In the genomic region with DNA sequence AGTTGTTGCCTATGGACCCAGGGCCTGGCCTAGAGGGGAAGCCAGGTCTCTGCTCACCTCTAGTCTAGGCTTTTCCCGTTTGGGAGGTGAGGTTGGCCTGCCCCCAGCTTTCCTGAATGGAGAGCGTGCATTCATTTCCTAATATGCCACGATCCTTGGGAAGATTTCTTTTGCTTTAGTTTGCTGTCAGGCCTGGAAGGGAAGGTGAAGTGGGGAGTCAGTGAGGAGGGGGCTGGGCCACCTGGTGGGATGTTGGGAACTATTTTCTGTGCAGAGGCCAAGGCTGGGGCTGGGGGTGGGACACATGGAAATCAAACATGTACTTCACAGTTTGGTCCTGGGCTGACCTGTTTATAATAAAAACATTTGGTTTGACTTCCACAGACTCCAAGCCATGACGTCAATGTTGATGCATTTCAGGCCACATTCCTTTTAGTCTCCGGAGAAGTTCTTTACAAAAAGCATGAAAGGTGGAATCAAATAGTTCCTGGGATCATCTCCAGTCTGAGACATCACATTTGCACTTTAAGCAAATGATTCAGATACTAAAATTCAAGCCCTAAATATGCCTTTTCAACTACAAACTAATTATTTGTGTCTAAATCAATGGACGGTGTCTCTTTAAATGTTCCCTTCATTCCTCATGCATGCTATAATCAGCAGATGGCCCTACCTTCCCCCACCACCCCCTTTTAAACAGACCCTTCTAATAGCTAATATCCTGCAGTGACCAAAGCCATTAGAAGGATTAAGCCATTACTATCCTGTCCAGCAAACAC, we compare ENCODE assay signal across 8 cellular contexts. TPM values are rescaled to one million over a fixed set of nuclear protein-coding genes. Genes with fewer than 3 reads are reported as not detected.
A peak's percentile ranks its signal among the peaks of the same experiment; 100 is the strongest.
DNase-seq lines count a peak whose midpoint lies in the region; ATAC-seq, FAIRE-seq and TF ChIP-seq lines count a peak whose summit lies in the region.

No MANE protein-coding gene starts in this region.

- no peaks in the 10 kb centered on the region for H3K36me3 ChIP-seq in adipocyte (ENCODE audit: control insufficient read depth, insufficient read depth, low read length, severe bottlenecking)
- H3K36me3 ChIP-seq in heart right ventricle = no peaks in the 10 kb centered on the region

- H3K9me3 ChIP-seq in adipocyte (ENCODE audit: control insufficient read depth, low read length) (no peaks in the 10 kb centered on the region), heart right ventricle (no peaks in the 10 kb centered on the region)

- H3K9ac ChIP-seq in adipocyte (ENCODE audit: low read length) = peak overlapping the region; percentile 91

- no peak for FAIRE-seq in GM12892 (lab: Jason Lieb, UNC)

- peak overlapping the region; percentile 76 for H3K4me3 ChIP-seq in adipocyte (ENCODE audit: low read length)
- no peak overlapping the region for H3K4me3 ChIP-seq in heart right ventricle

- intact Hi-C loops in heart right ventricle (cut with DNase I) = loop anchor here in 8 of 10 donors (5.0 to 10.0 kb wide), 12 partner anchors 43 to 732 kb away; a partner anchor contains a TSS

- ATAC-seq in heart right ventricle (peak in 3 of 8 donors; percentile 24 to 32 (median 29)), HG02798 (IDR thresholded peaks at IDR 0.05; ENCODE audit: poor library complexity, unreplicated experiment) (no peak)

- 69 to 73% methylated on average over 6 of the region's 6 CpGs for WGBS in heart right ventricle, 2 donors

- TF ChIP-seq POLR2A in GM12892 (IDR thresholded peaks at IDR 0.05; ENCODE audit: low read depth, low read length) = no peak

- peaks cover 68% of the 10 kb centered on the region for H3K4me1 ChIP-seq in adipocyte (ENCODE audit: control insufficient read depth, insufficient read depth, low read length)
- H3K4me1 ChIP-seq in heart right ventricle = peaks cover under 1 to 26% (median 13%) of the 10 kb centered on the region in 9 donors

- H3K27ac ChIP-seq in heart right ventricle = peak overlapping the region in 8 of 10 donors; percentile 42 to 80 (median 60)

- H3K27me3 ChIP-seq in adipocyte (replicated peaks; ENCODE audit: control insufficient read depth, insufficient read depth, low read length) (no peaks in the 10 kb centered on the region), heart right ventricle (peaks cover 0 to 7% (median 0%) of the 10 kb centered on the region in 7 donors)

- TF ChIP-seq CTCF in heart right ventricle (IDR thresholded peaks at IDR 0.05) = no peak

- DNase-seq in GM04503 (ENCODE audit: low read depth) = peak; percentile 77
- DNase-seq in adipocyte (ENCODE audit: low read depth) = peak; percentile 84
- DNase-seq in heart right ventricle = no peak
- DNase-seq in renal cortical epithelial cell (ENCODE audit: low read depth) = peak; percentile 43
- DNase-seq in GM12892 (ENCODE audit: insufficient read length) = no peak
- no peak for DNase-seq in NCI-H2227 (lab: John Stamatoyannopoulos, UW; ENCODE audit: unreplicated experiment)
- no peak for DNase-seq in NCI-H2081 (lab: John Stamatoyannopoulos, UW)

RNA-seq across cellular contexts. Expression of a gene that starts 41.5 kb away (rescaled TPM):
- total RNA-seq in heart right ventricle (10 to 100 TPM in 1 of 10 donors, 1 to 10 TPM in 9; 3.2 to 22.1 (median 5.5) TPM), renal cortical epithelial cell (0.10 and 0.17 TPM in 2 replicates)
- polyA plus RNA-seq in heart right ventricle = 10 to 100 TPM in 1 of 2 donors, 1 to 10 TPM in 1; 6.1 to 10.2 TPM
- polyA plus RNA-seq in GM12892 (2012; ENCODE audit: missing spikeins) = not detected

Comparison
In these comparisons a context has a peak if more than half of its experiments do, and no peak if none do; other contexts are left out.
1. DNase-seq: peak in GM04503 (single experiment), adipocyte (single experiment) and renal cortical epithelial cell (single experiment); none in heart right ventricle (0 of 2), GM12892 (single experiment), NCI-H2227 (single experiment) and NCI-H2081 (0 of 2).